Comparison of ENCODE assay signal across 25 cellular contexts in genomic region chr1:192442736-192443135, GRCh38.
"Had no signal": no experiment of that assay in that cellular context is flagged by ENCODE, and none has a peak within 500 bp of the region (broad histone marks: within the 10 kb centered on the region; RNA-seq: fewer than 3 reads in every experiment).

No MANE protein-coding gene starts in this region.

- H3K36me3 Mint-ChIP-seq: activated naive CD4-positive, alpha-beta T cell treated with anti-CD3 and anti-CD28 coated beads, Interleukin-2, amount 50 U/mL, for 72 hours; naive B cell; stimulated activated naive B cell treated with anti-CD40 and anti-IgM and Interleukin-4, amounts not matched to agents 10 μg/mL and 1 μg/mL and 100 μg/mL, for 72 hours had no signal

- ATAC-seq: activated CD4-positive, alpha-beta T cell treated with anti-CD3 and anti-CD28 coated beads for 36 hours; activated T-helper 17 cell treated with anti-CD3 and anti-CD28 coated beads, Interleukin-2, amount 50 U/mL, for 72 hours; left colon; mucosa of descending colon; right lobe of liver; stimulated activated naive B cell treated with anti-CD40 and anti-IgM and Interleukin-4, amounts not matched to agents 10 μg/mL and 1 μg/mL and 100 μg/mL, for 72 hours had no signal

- H3K4me3 ChIP-seq: ascending aorta, breast epithelium, mucosa of descending colon, right lobe of liver, transverse colon had no signal

- H3K27ac Mint-ChIP-seq: activated B cell treated with CpG ODN at 0.5 μM for 24 hours; activated CD4-positive, alpha-beta T cell treated with anti-CD3 and anti-CD28 coated beads for 36 hours; activated naive CD4-positive, alpha-beta T cell treated with anti-CD3 and anti-CD28 coated beads, Interleukin-2, amount 50 U/mL, for 72 hours; activated T-cell treated with anti-CD3 and anti-CD28 coated beads, Interleukin-2, amount 50 U/mL, for 24 hours; activated T-helper 17 cell treated with anti-CD3 and anti-CD28 coated beads, Interleukin-2, amount 50 U/mL, for 72 hours; endodermal cell; naive B cell; stimulated activated naive B cell treated with anti-CD40 and anti-IgM and Interleukin-4, amounts not matched to agents 10 μg/mL and 1 μg/mL and 100 μg/mL, for 72 hours had no signal

- H3K9me3 ChIP-seq: ascending aorta, breast epithelium, mucosa of descending colon, right lobe of liver, transverse colon had no signal

- H3K27me3 ChIP-seq: ascending aorta, breast epithelium, right lobe of liver, transverse colon had no signal

- H3K4me3 Mint-ChIP-seq: activated B cell treated with CpG ODN at 0.5 μM for 24 hours; activated CD4-positive, alpha-beta T cell treated with anti-CD3 and anti-CD28 coated beads for 36 hours; activated T-cell treated with anti-CD3 and anti-CD28 coated beads, Interleukin-2, amount 50 U/mL, for 24 hours; activated T-helper 17 cell treated with anti-CD3 and anti-CD28 coated beads, Interleukin-2, amount 50 U/mL, for 72 hours; endodermal cell; naive B cell; stimulated activated naive B cell treated with anti-CD40 and anti-IgM and Interleukin-4, amounts not matched to agents 10 μg/mL and 1 μg/mL and 100 μg/mL, for 72 hours had no signal

- H3K4me1 Mint-ChIP-seq: activated B cell treated with CpG ODN at 0.5 μM for 24 hours; activated CD4-positive, alpha-beta T cell treated with anti-CD3 and anti-CD28 coated beads for 36 hours; activated T-helper 17 cell treated with anti-CD3 and anti-CD28 coated beads, Interleukin-2, amount 50 U/mL, for 72 hours; naive B cell; stimulated activated naive B cell treated with anti-CD40 and anti-IgM and Interleukin-4, amounts not matched to agents 10 μg/mL and 1 μg/mL and 100 μg/mL, for 72 hours had no signal

- H3K36me3 ChIP-seq: ascending aorta, breast epithelium, right lobe of liver, transverse colon had no signal

- H3K27ac ChIP-seq: ascending aorta, breast epithelium, epithelial cell of prostate, right lobe of liver, transverse colon had no signal

- DNase-seq: activated B cell treated with CpG ODN at 0.5 μM for 24 hours; activated CD4-positive, alpha-beta T cell treated with anti-CD3 and anti-CD28 coated beads for 36 hours; activated CD4-positive, alpha-beta T cell treated with anti-CD3 and anti-CD28 coated beads, Interleukin-2, amount 50 U/mL, for 4 hours; activated CD8-positive, alpha-beta memory T cell treated with anti-CD3 and anti-CD28 coated beads for 24 hours; activated CD8-positive, alpha-beta memory T cell treated with anti-CD3 and anti-CD28 coated beads, Interleukin-2, amount 50 U/mL, for 4 hours; activated T-cell treated with anti-CD3 and anti-CD28 coated beads, Interleukin-2, amount 50 U/mL, for 24 hours; cortex of kidney; endodermal cell; head of caudate nucleus; left colon; mesendoderm; mucosa of descending colon; naive B cell; occipital lobe; right lobe of liver; stimulated activated CD4-positive, alpha-beta T cell treated with anti-CD3 and anti-CD28 coated beads, Interleukin-2, amount 100 ng/mL, for 48 hours; stimulated activated CD8-positive, alpha-beta memory T cell treated with anti-CD3 and anti-CD28 coated beads, Interleukin-4, amount 100 ng/mL, for 48 hours; stimulated activated naive B cell treated with anti-CD40 and anti-IgM and Interleukin-4, amounts not matched to agents 10 μg/mL and 1 μg/mL and 100 μg/mL, for 72 hours; T1000; transverse colon had no signal

- H3K4me1 ChIP-seq: ascending aorta, breast epithelium, right lobe of liver, transverse colon had no signal
